In genomic region chr12:56636675-56637540, GRCh38 we compare ENCODE assay signal across 8 cellular contexts. TPM values are rescaled to one million over a fixed set of nuclear protein-coding genes. Genes with fewer than 3 reads are reported as not detected.
DNase-seq lines count a peak whose midpoint lies in the region; ATAC-seq and TF ChIP-seq lines count a peak whose summit lies in the region.

No MANE protein-coding gene starts in this region.

- TF ChIP-seq POLR2A in prostate gland (IDR thresholded peaks at IDR 0.05) (peak; percentile 76), uterus (IDR thresholded peaks at IDR 0.05) (peak; percentile 14 to 98)

- POLR2A ChIA-PET in T-cell (lab: Charles Lee): interaction anchor here (0.5 to 1.8 kb wide), 19 partner anchors 8 to 627 kb away, joined by 3 to 11 read pairs (median 5); partner anchors contain the start of genes ATP5F1B (in 2 of the 2), CNPY2 (in 1 of the 2), LRP1 (in 1 of the 2) and PTGES3 (in 1 of the 2)

- no peaks in the 10 kb centered on the region for H3K9me3 Mint-ChIP-seq in T-cell

- no peaks in the 10 kb centered on the region for H3K27me3 ChIP-seq in left ventricle myocardium inferior (ENCODE audit: low read depth)
- H3K27me3 ChIP-seq in prostate gland (replicated peaks; ENCODE audit: insufficient read depth): no peaks in the 10 kb centered on the region
- no peaks in the 10 kb centered on the region for H3K27me3 ChIP-seq in uterus

- peak; percentile 79 for TF ChIP-seq CTCF in GM12875 (IDR thresholded peaks at IDR 0.05; ENCODE audit: borderline replicate concordance, insufficient read depth, low read depth, low read length)
- TF ChIP-seq CTCF in left ventricle myocardium inferior (IDR thresholded peaks at IDR 0.05; ENCODE audit: borderline replicate concordance): peak; percentile 74
- peak; percentile 33 to 77 (median 68) for TF ChIP-seq CTCF in prostate gland (IDR thresholded peaks at IDR 0.05)
- peak; percentile 54 to 63 (median 60) for TF ChIP-seq CTCF in uterus (IDR thresholded peaks at IDR 0.05)

- DNase-seq in NCI-H1417 (lab: John Stamatoyannopoulos, UW) (peak; percentile 100), T-cell (peak; percentile 73 to 99 (median 97)), amniotic stem cell (lab: John Stamatoyannopoulos, UW) (peak; percentile 100), left ventricle myocardium inferior (peak; percentile 99), prostate gland (ENCODE audit: low spot score) (peak; percentile 99), uterus (peak; percentile 100)

- H3K27me3 Mint-ChIP-seq in T-cell: no peaks in the 10 kb centered on the region

- H3K27ac ChIP-seq in left ventricle myocardium inferior (replicated peaks) (peak overlapping the region; percentile 97), prostate gland (peak overlapping the region; percentile 98), uterus (peak overlapping the region; percentile 90 to 100)

- H3K36me3 Mint-ChIP-seq in T-cell: peaks cover 26% of the 10 kb centered on the region

- peak overlapping the region; percentile 89 to 100 (median 96) for H3K4me3 Mint-ChIP-seq in T-cell

- H3K9me3 ChIP-seq in left ventricle myocardium inferior (replicated peaks): no peaks in the 10 kb centered on the region
- no peaks in the 10 kb centered on the region for H3K9me3 ChIP-seq in prostate gland
- H3K9me3 ChIP-seq in uterus: no peaks in the 10 kb centered on the region

- peak overlapping the region; percentile 94 to 98 for H3K27ac Mint-ChIP-seq in T-cell

- peak; percentile 52 for ATAC-seq in HG02763 (IDR thresholded peaks at IDR 0.05; ENCODE audit: unreplicated experiment)
- ATAC-seq in T-cell (replicated peaks in 1 of 4): peak; percentile 62 to 79 (median 65)

- intact Hi-C loops in left ventricle myocardium inferior (cut with micrococcal nuclease): no loop called here
- intact Hi-C loops in prostate gland (cut with DNase I): loop anchor here (5.0 to 10.0 kb wide), 4 partner anchors 65 to 448 kb away; partner anchors contain the start of genes NAB2, NACA and RBMS2
- intact Hi-C loops in uterus (cut with DNase I; ENCODE audit: low total_unique reads): loop anchor here (10.0 kb wide), 1 partner anchor 88 kb away; the partner anchor contains the start of gene NACA

- H3K36me3 ChIP-seq in left ventricle myocardium inferior (peaks cover 47% of the 10 kb centered on the region), prostate gland (peaks cover 7 to 22% of the 10 kb centered on the region in 2 donors), uterus (no peaks in the 10 kb centered on the region)

- H3K4me3 ChIP-seq in GM12875 (ENCODE audit: low read depth, low read length) (peak overlapping the region; percentile 32), left ventricle myocardium inferior (peak overlapping the region; percentile 87), prostate gland (peak overlapping the region; percentile 68 to 85), uterus (peak overlapping the region; percentile 70 to 73)

- peaks cover 48 to 55% (median 53%) of the 10 kb centered on the region in 3 donors for H3K4me1 Mint-ChIP-seq in T-cell

- CTCF ChIA-PET in T-cell (lab: Charles Lee): interaction anchor here (0.5 to 2.2 kb wide), 44 partner anchors 9 to 1107 kb away, joined by 3 to 29 read pairs (median 5); partner anchors contain the start of genes ATP5F1B (in 2 of the 2), PTGES3 (in 2 of the 2), RBMS2 (in 2 of the 2) and BLOC1S1 (in 1 of the 2)

- peaks cover 92% of the 10 kb centered on the region for H3K4me1 ChIP-seq in left ventricle myocardium inferior
- H3K4me1 ChIP-seq in prostate gland (replicated peaks): peaks cover 17% of the 10 kb centered on the region
- peaks cover 4 to 19% of the 10 kb centered on the region in 2 donors for H3K4me1 ChIP-seq in uterus

- WGBS in prostate gland: 3% methylated on average over 12 of the region's 12 CpGs

RNA-seq across cellular contexts. Expression of gene BAZ2A, which starts 6.8 kb away (rescaled TPM):
- total RNA-seq in T-cell (100 to 1,000 TPM; 149 to 257 (median 172) TPM), left ventricle myocardium inferior (39.1 TPM), prostate gland (100 to 1,000 TPM in 1 of 2 donors, 10 to 100 TPM in 1; 48.7 to 143 TPM), uterus (100 to 1,000 TPM in 1 of 4 donors, 10 to 100 TPM in 3; 25.1 to 136 (median 28.9) TPM)

RNA-seq across cellular contexts. Expression of gene ATP5F1B, which starts 8.9 kb away (rescaled TPM):
- total RNA-seq in T-cell: 100 to 1,000 TPM; 252 to 290 (median 283) TPM
- total RNA-seq in left ventricle myocardium inferior: 3,068 TPM
- total RNA-seq in prostate gland: 100 to 1,000 TPM; 372 to 401 TPM
- 100 to 1,000 TPM; 166 to 279 (median 244) TPM for total RNA-seq in uterus

RNA-seq across cellular contexts. Expression of gene PTGES3, which starts 51.2 kb away (rescaled TPM):
- 100 to 1,000 TPM; 121 to 155 (median 145) TPM for total RNA-seq in T-cell
- total RNA-seq in left ventricle myocardium inferior: 136 TPM
- total RNA-seq in prostate gland: 100 to 1,000 TPM in 1 of 2 donors, 10 to 100 TPM in 1; 94.6 to 125 TPM
- total RNA-seq in uterus: 100 to 1,000 TPM in 3 of 4 donors, 10 to 100 TPM in 1; 80.7 to 236 (median 141) TPM

Comparison
In these comparisons a context has a peak if more than half of its experiments do, and no peak if none do; other contexts are left out.
1. Peak in every context shown above with its lines: DNase-seq, ATAC-seq, H3K4me3 ChIP-seq and H3K27ac ChIP-seq.
2. H3K4me3 ChIP-seq: peak in every context shown above with its lines; median percentile 87 in left ventricle myocardium inferior; 76 in prostate gland; 72 in uterus; 32 in GM12875.